28 cellular contexts compared by ENCODE assay signal in the genomic region with DNA sequence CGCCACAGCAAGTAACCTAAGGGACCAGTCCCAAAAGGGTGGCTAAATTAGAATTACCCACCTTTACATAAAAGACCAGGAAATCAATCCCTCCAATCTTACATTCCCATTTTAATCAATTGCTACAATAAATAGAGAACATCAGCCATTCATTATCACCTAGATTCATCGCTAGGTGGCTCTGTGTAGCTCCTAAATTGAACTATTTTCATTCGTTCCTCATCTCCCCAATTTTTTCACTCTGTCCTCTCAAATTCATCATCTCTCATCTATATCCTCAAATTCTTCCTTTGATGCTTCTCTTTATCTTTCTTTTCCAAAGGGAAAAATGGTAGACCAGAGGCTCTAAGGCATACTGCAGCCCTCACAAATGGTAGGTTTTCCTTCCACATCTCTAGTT.
DNase-seq lines count a peak whose midpoint lies in the region; ATAC-seq, FAIRE-seq and TF ChIP-seq lines count a peak whose summit lies in the region.
"Had no signal": no experiment of that assay in that cellular context is flagged by ENCODE, and none has a peak within 500 bp of the region (broad histone marks: within the 10 kb centered on the region; RNA-seq: fewer than 3 reads in every experiment).

No MANE protein-coding gene starts in this region.

- H3K27ac ChIP-seq in GM12878 (ENCODE audit: control insufficient read depth, insufficient read depth) = no peak overlapping the region
- no peak overlapping the region for H3K27ac ChIP-seq in CD8-positive, alpha-beta T cell (ENCODE audit: low read depth, low read length)
- H3K27ac ChIP-seq: HL-60, left ventricle myocardium inferior, right atrium auricular region, stomach had no signal

- H3K79me2 ChIP-seq in GM12878 (ENCODE audit: control insufficient read depth, insufficient read depth, low read length) = no peaks in the 10 kb centered on the region

- TF ChIP-seq CTCF in D721Med (IDR thresholded peaks at IDR 0.05; ENCODE audit: insufficient read depth, missing control alignments) = peak; percentile 32
- peak; percentile 55 for TF ChIP-seq CTCF in LNCAP (IDR thresholded peaks at IDR 0.05)
- TF ChIP-seq CTCF in GM12878 (IDR thresholded peaks at IDR 0.05 in 2 of 3, conservative IDR thresholded peaks at IDR 0.05 in 1 of 3; ENCODE audit: control insufficient read depth in 2 of 3, extremely low read depth in 1 of 3, insufficient read depth in 1 of 3, low read depth in 3 of 3, low read length in 3 of 3) = peak in 1 of 3 experiments; percentile 24; a peak in 1 of 6 replicates
- TF ChIP-seq CTCF in osteocyte (IDR thresholded peaks at IDR 0.05) = peak; percentile 44
- no peak for TF ChIP-seq CTCF in CD8-positive, alpha-beta T cell (IDR thresholded peaks at IDR 0.05)

- no peaks in the 10 kb centered on the region for H4K20me1 ChIP-seq in GM12878 (ENCODE audit: control insufficient read depth, insufficient read depth)

- H3K27ac Mint-ChIP-seq in osteocyte (ENCODE audit: unreplicated experiment) = no peak overlapping the region
- no peak overlapping the region for H3K27ac Mint-ChIP-seq in CD8-positive, alpha-beta T cell
- H3K27ac Mint-ChIP-seq: activated CD4-positive, alpha-beta memory T cell treated with anti-CD3 and anti-CD28 coated beads, Interleukin-2, amount 10 ng/mL, durations not matched to agents 7 days and 5 days; activated T-helper 1 cell treated with anti-CD3 and anti-CD28 coated beads, Interleukin-12 subunit alpha, Interleukin-12 subunit beta, Interleukin-2, Interleukin-4 antibody, amounts not matched to agents 30 ng/mL and 10 ng/mL and 1 ng/mL, durations not matched to agents 14 hours and 24 hours and 36 hours; effector memory CD8-positive, alpha-beta T cell; T-helper 17 cell had no signal

- 0 out of 2 replicates have a peak, but pooled peaks have one; percentile 5 for TF ChIP-seq RAD21 in GM12878 (IDR thresholded peaks at IDR 0.05; ENCODE audit: insufficient read depth, low read depth, low read length)

- no peaks in the 10 kb centered on the region for H3K27me3 ChIP-seq in GM12878 (replicated peaks in 1 of 2; ENCODE audit: control insufficient read depth in 2 of 2, insufficient read depth in 2 of 2, low read length in 1 of 2)
- no peaks in the 10 kb centered on the region for H3K27me3 ChIP-seq in CD8-positive, alpha-beta T cell (ENCODE audit: insufficient read depth, low read length)
- H3K27me3 ChIP-seq: right atrium auricular region, stomach had no signal

- intact Hi-C loops in GM12878 (cut with micrococcal nuclease; ENCODE audit: unreplicated experiment) = loop anchor here (1.0 kb wide), 1 partner anchor 297 kb away; no protein-coding TSS in a partner anchor
- intact Hi-C loops in CD8-positive, alpha-beta T cell (cut with DNase I, micrococcal nuclease) = no loop called here

- FAIRE-seq in D721Med (lab: Jason Lieb, UNC) (no peak), GM12878 (lab: Jason Lieb, UNC) (no peak)
- FAIRE-seq: GM19239, islet of Langerhans had no signal

- no TSS peak for BruUV-seq in GM12878 (replicated peaks; lab: Mats Ljungman, UMichigan)

- SMC1A ChIA-PET in GM12878 (lab: Charles Lee; ENCODE audit: uncharacterized antibody, unreplicated experiment) = interaction anchor here (0.9 to 1.8 kb wide), 6 partner anchors 9 to 301 kb away, joined by 3 to 7 read pairs (median 3); no protein-coding TSS in a partner anchor

- no peak overlapping the region for H3K4me3 Mint-ChIP-seq in osteocyte (ENCODE audit: unreplicated experiment)
- H3K4me3 Mint-ChIP-seq in CD8-positive, alpha-beta T cell = no peak overlapping the region
- H3K4me3 Mint-ChIP-seq: activated CD4-positive, alpha-beta memory T cell treated with anti-CD3 and anti-CD28 coated beads, Interleukin-2, amount 10 ng/mL, durations not matched to agents 7 days and 5 days; activated T-helper 1 cell treated with anti-CD3 and anti-CD28 coated beads, Interleukin-12 subunit alpha, Interleukin-12 subunit beta, Interleukin-2, Interleukin-4 antibody, amounts not matched to agents 30 ng/mL and 10 ng/mL and 1 ng/mL, durations not matched to agents 14 hours and 24 hours and 36 hours; effector memory CD8-positive, alpha-beta T cell; T-helper 17 cell had no signal

- no peaks in the 10 kb centered on the region for H3K36me3 ChIP-seq in GM12878 (ENCODE audit: control insufficient read depth in 2 of 2, insufficient read depth in 2 of 2, low read length in 1 of 2)
- no peaks in the 10 kb centered on the region for H3K36me3 ChIP-seq in CD8-positive, alpha-beta T cell (ENCODE audit: insufficient read depth, low read length)
- H3K36me3 ChIP-seq: left ventricle myocardium inferior, right atrium auricular region, stomach had no signal

- no peak overlapping the region for H3K4me2 ChIP-seq in GM12878 (ENCODE audit: control insufficient read depth, insufficient read depth)

- in situ Hi-C loops in GM12878 (cut with MboI) = no loop called here

- CTCF ChIA-PET in GM12878 (lab: Yijun Ruan, JAX) = interaction anchor here (0.8 to 3.4 kb wide), 8 partner anchors 11 to 545 kb away, joined by 3 to 15 read pairs (median 4); no protein-coding TSS in a partner anchor
- CTCF ChIA-PET in CD8-positive, alpha-beta T cell (lab: Charles Lee) = no interaction called here

- RAD21 ChIA-PET in GM12878 (lab: Charles Lee; ENCODE audit: unreplicated experiment) = interaction anchor here (0.9 to 1.0 kb wide), 3 partner anchors 186 to 300 kb away, joined by 3 to 4 read pairs (median 3); no protein-coding TSS in a partner anchor

- peaks cover 3% of the 10 kb centered on the region for H3K4me1 Mint-ChIP-seq in osteocyte (ENCODE audit: unreplicated experiment)
- H3K4me1 Mint-ChIP-seq in CD8-positive, alpha-beta T cell (ENCODE audit: low read depth) = no peaks in the 10 kb centered on the region
- H3K4me1 Mint-ChIP-seq: activated CD4-positive, alpha-beta memory T cell treated with anti-CD3 and anti-CD28 coated beads, Interleukin-2, amount 10 ng/mL, durations not matched to agents 7 days and 5 days; T-helper 17 cell had no signal

- H3K4me3 ChIP-seq in GM12878 = no peak overlapping the region
- no peak overlapping the region for H3K4me3 ChIP-seq in CD8-positive, alpha-beta T cell (ENCODE audit: low read depth, low read length)
- H3K4me3 ChIP-seq: left ventricle myocardium inferior, right atrium auricular region, stomach had no signal

- 42% methylated on average over 3 of the region's 3 CpGs for WGBS in GM12878 (ENCODE audit: insufficient coverage, insufficient replicate concordance, low lambda C conversion rate, missing lambda C conversion rate)

- peaks cover 5% of the 10 kb centered on the region for H3K27me3 Mint-ChIP-seq in osteocyte (ENCODE audit: unreplicated experiment)
- peaks cover 4% of the 10 kb centered on the region for H3K27me3 Mint-ChIP-seq in CD8-positive, alpha-beta T cell (ENCODE audit: low read depth)

- H3K9me3 ChIP-seq in GM12878 (replicated peaks; ENCODE audit: control insufficient read depth, insufficient read depth, low read length) = no peaks in the 10 kb centered on the region
- no peaks in the 10 kb centered on the region for H3K9me3 ChIP-seq in CD8-positive, alpha-beta T cell (ENCODE audit: low read length)
- H3K9me3 ChIP-seq: left ventricle myocardium inferior, right atrium auricular region, stomach had no signal

- no peak for DNase-seq in D721Med (ENCODE audit: insufficient read length, low spot score)
- no peak for DNase-seq in GM12878 (ENCODE audit: low read depth, low spot score)
- no peak for DNase-seq in osteocyte (ENCODE audit: extremely low spot score, unreplicated experiment)
- DNase-seq in kidney tubule cell (ENCODE audit: low spot score) = no peak
- DNase-seq in CD8-positive, alpha-beta T cell = no peak
- no peak for DNase-seq in C1 segment of cervical spinal cord (lab: John Stamatoyannopoulos, UW)
- DNase-seq: activated CD4-positive, alpha-beta memory T cell treated with anti-CD3 and anti-CD28 coated beads, Interleukin-2, amount 10 ng/mL, durations not matched to agents 7 days and 5 days; activated CD8-positive, alpha-beta memory T cell treated with anti-CD3 and anti-CD28 coated beads, Interleukin-2, amount 50 U/mL, for 4 hours; activated naive CD4-positive, alpha-beta T cell treated with Interleukin-2 at 50 U/mL for 16 hours; cortex of kidney; DND-41; effector memory CD8-positive, alpha-beta T cell; GOT3; KG1; left ventricle myocardium inferior; mesendoderm; NCI-H1436; NCI-H2081; NCI-H226; OCI-M1; stomach; T-helper 17 cell had no signal

- TF ChIP-seq POLR2A in GM12878 (IDR thresholded peaks at IDR 0.05; ENCODE audit: low read depth, low read length) = no peak

- no peaks in the 10 kb centered on the region for H3K36me3 Mint-ChIP-seq in osteocyte (ENCODE audit: unreplicated experiment)
- no peaks in the 10 kb centered on the region for H3K36me3 Mint-ChIP-seq in CD8-positive, alpha-beta T cell

- no peak for TF ChIP-seq EP300 in GM12878 (IDR thresholded peaks at IDR 0.05; ENCODE audit: borderline replicate concordance in 1 of 2, control insufficient read depth in 1 of 2, low read depth in 2 of 2, low read length in 2 of 2)

- POLR2A ChIA-PET in GM12878 (lab: Charles Lee) = no interaction called here
- POLR2A ChIA-PET in CD8-positive, alpha-beta T cell (lab: Charles Lee) = no interaction called here

- no peak overlapping the region for H3K9ac ChIP-seq in GM12878 (ENCODE audit: control insufficient read depth, insufficient read depth, low read length)

- no peaks in the 10 kb centered on the region for H3K4me1 ChIP-seq in GM12878 (ENCODE audit: control insufficient read depth, insufficient read depth, low read length)
- no peaks in the 10 kb centered on the region for H3K4me1 ChIP-seq in CD8-positive, alpha-beta T cell (ENCODE audit: insufficient read depth, low read length)
- H3K4me1 ChIP-seq: left ventricle myocardium inferior, right atrium auricular region, stomach had no signal

- no peaks in the 10 kb centered on the region for H3K9me3 Mint-ChIP-seq in osteocyte (ENCODE audit: unreplicated experiment)
- no peaks in the 10 kb centered on the region for H3K9me3 Mint-ChIP-seq in CD8-positive, alpha-beta T cell
- H3K9me3 Mint-ChIP-seq: activated CD4-positive, alpha-beta memory T cell treated with anti-CD3 and anti-CD28 coated beads, Interleukin-2, amount 10 ng/mL, durations not matched to agents 7 days and 5 days; activated T-helper 1 cell treated with anti-CD3 and anti-CD28 coated beads, Interleukin-12 subunit alpha, Interleukin-12 subunit beta, Interleukin-2, Interleukin-4 antibody, amounts not matched to agents 30 ng/mL and 10 ng/mL and 1 ng/mL, durations not matched to agents 14 hours and 24 hours and 36 hours; effector memory CD8-positive, alpha-beta T cell had no signal

- H2AFZ ChIP-seq in GM12878 (ENCODE audit: control insufficient read depth, low read depth, low read length) = no peak overlapping the region

- no peak for ATAC-seq in GM12878
- no peak for ATAC-seq in CD8-positive, alpha-beta T cell
- ATAC-seq: effector memory CD8-positive, alpha-beta T cell; T-helper 17 cell had no signal

TF ChIP-seq in GM12878, 131 proteins besides CTCF, POLR2A, EP300 and RAD21:
- TF ChIP-seq STAT3 (IDR thresholded peaks at IDR 0.05; ENCODE audit: low read depth, low read length) = no peak
- peak; percentile 24; the same call in 1 of the 2 replicates for TF ChIP-seq SMC3 (IDR thresholded peaks at IDR 0.05; ENCODE audit: borderline replicate concordance, low read length)
